Comparison of ENCODE assay signal across 19 cellular contexts in the genomic region with DNA sequence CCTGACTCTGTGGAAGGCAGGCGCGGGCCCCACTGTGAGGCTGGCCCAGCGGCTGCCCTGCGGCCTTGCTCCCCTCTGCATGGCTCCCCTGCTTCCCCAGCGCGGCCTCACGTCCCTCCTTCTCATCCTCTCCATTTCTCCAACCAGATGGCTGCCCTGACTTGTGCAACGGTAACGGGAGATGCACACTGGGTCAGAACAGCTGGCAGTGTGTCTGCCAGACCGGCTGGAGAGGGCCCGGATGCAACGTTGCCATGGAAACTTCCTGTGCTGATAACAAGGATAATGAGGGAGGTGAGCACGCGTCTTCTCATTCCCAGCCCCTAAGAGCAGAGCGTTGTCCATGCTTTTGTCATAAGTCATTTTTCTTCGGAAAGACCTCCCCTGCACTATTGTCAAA.
DNase-seq lines count a peak whose midpoint lies in the region; FAIRE-seq lines count a peak whose summit lies in the region.
"Had no signal": no experiment of that assay in that cellular context is flagged by ENCODE, and none has a peak within 500 bp of the region (broad histone marks: within the 10 kb centered on the region; RNA-seq: fewer than 3 reads in every experiment).

No MANE protein-coding gene starts in this region.

- H3K27me3 ChIP-seq in HAP-1 (ENCODE audit: low read depth): peaks cover 2% of the 10 kb centered on the region; the same call in 1 of the 2 replicates
- H3K27me3 ChIP-seq: stomach, uterus had no signal

- H3K4me3 ChIP-seq in HAP-1: no peak overlapping the region
- H3K4me3 ChIP-seq: stomach, uterus had no signal

- DNase-seq in Ammon's horn (ENCODE audit: low spot score): peak; percentile 18
- DNase-seq in NCI-H146 (lab: John Stamatoyannopoulos, UW): peak; percentile 93
- DNase-seq in NCI-H748 treated with DMSO at 0.1 percent for 48 hours (lab: John Stamatoyannopoulos, UW): peak; percentile 93
- no peak for DNase-seq in HAP-1 (ENCODE audit: low spot score in 2 of 2)
- DNase-seq in KG1 (lab: John Stamatoyannopoulos, UW): no peak
- DNase-seq in HPDE6-E6E7 (ENCODE audit: extremely low spot score): no peak
- no peak for DNase-seq in effector CD4-positive, alpha-beta T cell
- DNase-seq: activated naive CD4-positive, alpha-beta T cell treated with anti-CD3 and anti-CD28 coated beads, Interleukin-2, amount 50 U/mL, for 16 hours; activated T-cell treated with anti-CD3 and anti-CD28 coated beads for 4 hours; Caco-2; dermis blood vessel endothelial cell; natural killer cell; NCI-H446; PC-3; stomach; uterus had no signal

- in situ Hi-C loops in HAP-1 (cut with MboI; ENCODE audit: low sequenced_read_pairs): no loop called here

- no peaks in the 10 kb centered on the region for H3K9me3 ChIP-seq in HAP-1
- H3K9me3 ChIP-seq: Caco-2, stomach, uterus had no signal

- peak; percentile 60 for FAIRE-seq in islet of Langerhans (lab: Jason Lieb, UNC)
- FAIRE-seq: HTR-8/SVneo, TTC549 had no signal

- no peaks in the 10 kb centered on the region for H3K36me3 ChIP-seq in HAP-1 (replicated peaks)
- H3K36me3 ChIP-seq: stomach, uterus had no signal

- no peaks in the 10 kb centered on the region for H3K4me1 ChIP-seq in HAP-1
- H3K4me1 ChIP-seq: Caco-2, uterus had no signal

Comparison
In these comparisons a context has a peak if more than half of its experiments do, and no peak if none do; other contexts are left out.
1. DNase-seq: peak in Ammon's horn (single experiment), NCI-H146 (single experiment) and NCI-H748 treated with DMSO at 0.1 percent for 48 hours (single experiment); none in HAP-1 (0 of 2), KG1 (single experiment), HPDE6-E6E7 (single experiment) and effector CD4-positive, alpha-beta T cell (single experiment).